33 cellular contexts compared by ENCODE assay signal in genomic region chr17:35557353-35557752, GRCh38. TPM values are rescaled to one million over a fixed set of nuclear protein-coding genes. Genes with fewer than 3 reads are reported as not detected.
"Had no signal": no experiment of that assay in that cellular context is flagged by ENCODE, and none has a peak within 500 bp of the region (broad histone marks: within the 10 kb centered on the region; RNA-seq: fewer than 3 reads in every experiment).

No MANE protein-coding gene starts in this region.

- H3K36me3 ChIP-seq: esophagus squamous epithelium, gastrocnemius medialis, heart right ventricle, left ventricle myocardium inferior, lower lobe of right lung had no signal

- H3K4me1 Mint-ChIP-seq: mesothelial cell of epicardium; naive B cell; naive thymus-derived CD8-positive, alpha-beta T cell had no signal

- DNase-seq: effector CD8-positive, alpha-beta T cell; effector memory CD8-positive, alpha-beta T cell; endodermal cell; esophagus squamous epithelium; foreskin fibroblast; foreskin melanocyte; gastrocnemius medialis; glutamatergic neuron; head of caudate nucleus; heart right ventricle; hippocampal formation; kidney; kidney glomerular epithelial cell; left colon; left ventricle myocardium inferior; lower lobe of right lung; mesenchymal stem cell; mucosa of descending colon; naive B cell; naive thymus-derived CD8-positive, alpha-beta T cell had no signal

- H3K27me3 ChIP-seq: gastrocnemius medialis had no signal

- ATAC-seq: effector memory CD8-positive, alpha-beta T cell; esophagus mucosa; gastrocnemius medialis; heart right ventricle; left colon; left lobe of liver; lower lobe of right lung; mucosa of descending colon; naive thymus-derived CD8-positive, alpha-beta T cell had no signal

- H3K27ac ChIP-seq: coronary artery, epithelial cell of prostate, esophagus squamous epithelium, gastrocnemius medialis, heart right ventricle, left ventricle myocardium inferior, lower lobe of right lung had no signal

- H3K4me3 Mint-ChIP-seq: effector memory CD8-positive, alpha-beta T cell; endodermal cell; mesothelial cell of epicardium; naive B cell; naive thymus-derived CD8-positive, alpha-beta T cell had no signal

- H3K36me3 Mint-ChIP-seq: mesothelial cell of epicardium, naive B cell had no signal

- H3K4me3 ChIP-seq: coronary artery, esophagus squamous epithelium, gastrocnemius medialis, heart right ventricle, left ventricle myocardium inferior, lower lobe of right lung, mucosa of descending colon had no signal

- H3K27ac Mint-ChIP-seq: effector memory CD8-positive, alpha-beta T cell; endodermal cell; mesothelial cell of epicardium; naive B cell; naive thymus-derived CD8-positive, alpha-beta T cell had no signal

- H3K9me3 ChIP-seq: esophagus squamous epithelium, gastrocnemius medialis, heart right ventricle, left ventricle myocardium inferior, lower lobe of right lung, mucosa of descending colon had no signal

- H3K9me3 Mint-ChIP-seq: effector memory CD8-positive, alpha-beta T cell; endodermal cell; mesothelial cell of epicardium; naive B cell; naive thymus-derived CD8-positive, alpha-beta T cell had no signal

- H3K4me1 ChIP-seq: esophagus squamous epithelium, gastrocnemius medialis, left ventricle myocardium inferior, lower lobe of right lung had no signal

- FAIRE-seq: colon, endometrium, islet of Langerhans, kidney had no signal

RNA-seq across cellular contexts. Expression of gene SLFN14, which starts 3.3 kb away (rescaled TPM):
- total RNA-seq: endodermal cell; esophagus mucosa; esophagus squamous epithelium; gastrocnemius medialis; left colon; left ventricle myocardium inferior; lung microvascular endothelial cell; mesenteric fat pad; mesothelial cell of epicardium; mucosa of descending colon; myocyte; naive thymus-derived CD8-positive, alpha-beta T cell had no signal
- polyA plus RNA-seq: heart right ventricle, liver had no signal

RNA-seq across cellular contexts. Expression of gene SLFN12L, which starts 19.9 kb away (rescaled TPM):
- total RNA-seq: endodermal cell, glomerular endothelial cell, myocyte had no signal
